1 cellular context compared by ENCODE assay signal in genomic region chr3:196444495-196444894, GRCh38.
TF ChIP-seq lines count a peak whose summit lies in the region.

No MANE protein-coding gene starts in this region.

TF ChIP-seq in SK-N-SH, 30 proteins besides CTCF, POLR2A, EP300 and RAD21 (continued from another document):
- no peak for TF ChIP-seq RFX5 (IDR thresholded peaks at IDR 0.05; ENCODE audit: low read length)
- no peak for TF ChIP-seq FOSL2 (IDR thresholded peaks at IDR 0.05; ENCODE audit: borderline replicate concordance, low read depth)
- no peak for TF ChIP-seq USF2 (IDR thresholded peaks at IDR 0.05; ENCODE audit: borderline replicate concordance, low read depth, low read length)
- TF ChIP-seq GATA2 (CRISPR knock-in tag; IDR thresholded peaks at IDR 0.05) = no peak
- TF ChIP-seq REST (IDR thresholded peaks at IDR 0.05; ENCODE audit: low read depth, low read length) = no peak
- no peak for TF ChIP-seq MAX (IDR thresholded peaks at IDR 0.05; ENCODE audit: low read depth)
- no peak for TF ChIP-seq IRF3 (IDR thresholded peaks at IDR 0.05; ENCODE audit: low read depth, low read length)
- no peak for TF ChIP-seq NRF1 (IDR thresholded peaks at IDR 0.05; ENCODE audit: low read depth, low read length)
- no peak for TF ChIP-seq SMC3 (IDR thresholded peaks at IDR 0.05; ENCODE audit: low read depth, low read length)
- no peak for TF ChIP-seq SIN3A (IDR thresholded peaks at IDR 0.05; ENCODE audit: borderline replicate concordance, low read depth, low read length)
- TF ChIP-seq MEF2A (IDR thresholded peaks at IDR 0.05; ENCODE audit: borderline replicate concordance, low read depth) = no peak
- no peak for TF ChIP-seq RXRA (IDR thresholded peaks at IDR 0.05; ENCODE audit: borderline replicate concordance, low read depth)
- TF ChIP-seq POLR2AphosphoS5 (IDR thresholded peaks at IDR 0.05; ENCODE audit: low read depth, low read length) = no peak
TF ChIP-seq in SK-N-SH: peak in this region for 0.
